ENCODE assay signal across 25 cellular contexts in genomic region chr20:24211972-24212371, GRCh38.
"Had no signal": no experiment of that assay in that cellular context is flagged by ENCODE, and none has a peak within 500 bp of the region (broad histone marks: within the 10 kb centered on the region; RNA-seq: fewer than 3 reads in every experiment).

No MANE protein-coding gene starts in this region.

- FAIRE-seq: kidney had no signal

- H3K79me2 ChIP-seq: parathyroid adenoma had no signal

- H3K9ac ChIP-seq: parathyroid adenoma had no signal

- H3K4me3 ChIP-seq: breast epithelium, esophagus squamous epithelium, right atrium auricular region, stomach, thyroid gland had no signal

- DNase-seq: activated CD4-positive, alpha-beta T cell treated with anti-CD3 and anti-CD28 coated beads for 1 hour; activated naive CD4-positive, alpha-beta T cell; activated T-cell treated with anti-CD3 and anti-CD28 coated beads for 4 hours; activated T-cell treated with anti-CD3 and anti-CD28 coated beads, Interleukin-2, amount 50 U/mL, for 72 hours; central memory CD4-positive, alpha-beta T cell; esophagus squamous epithelium; foreskin melanocyte; immature natural killer cell; kidney; left colon; mammary epithelial cell; nephron progenitor cell; occipital lobe; stimulated activated CD4-positive, alpha-beta T cell treated with anti-CD3 and anti-CD28 coated beads, Interleukin-15, amount 100 ng/mL, for 24 hours; stimulated activated CD4-positive, alpha-beta T cell treated with anti-CD3 and anti-CD28 coated beads, Interleukin-2, amount 100 ng/mL, for 24 hours; stimulated activated naive B cell treated with anti-CD40 and anti-IgM and Interleukin-4, amounts not matched to agents 10 μg/mL and 1 μg/mL and 100 μg/mL, for 72 hours; stomach; T-helper 17 cell; T1000; thyroid gland had no signal

- H3K4me1 ChIP-seq: breast epithelium, esophagus squamous epithelium, parathyroid adenoma, right atrium auricular region, stomach, thyroid gland had no signal

- ATAC-seq: activated naive CD4-positive, alpha-beta T cell treated with anti-CD3 and anti-CD28 coated beads, Interleukin-2, amount 50 U/mL, for 72 hours; activated T-cell treated with anti-CD3 and anti-CD28 coated beads, Interleukin-2, amount 50 U/mL, for 72 hours; left colon; stimulated activated naive B cell treated with anti-CD40 and anti-IgM and Interleukin-4, amounts not matched to agents 10 μg/mL and 1 μg/mL and 100 μg/mL, for 72 hours; T-helper 17 cell had no signal

- H3K27me3 ChIP-seq: right atrium auricular region, thyroid gland had no signal

- H3K9me3 ChIP-seq: breast epithelium, esophagus squamous epithelium, right atrium auricular region, thyroid gland had no signal

- H3K27ac ChIP-seq: breast epithelium, epithelial cell of prostate, esophagus squamous epithelium, parathyroid adenoma, right atrium auricular region, stomach, thyroid gland had no signal

- H3K36me3 ChIP-seq: breast epithelium, esophagus squamous epithelium, right atrium auricular region, stomach, thyroid gland had no signal

- H2AFZ ChIP-seq: parathyroid adenoma had no signal
